Comparison of ENCODE assay signal across 22 cellular contexts in the genomic region with DNA sequence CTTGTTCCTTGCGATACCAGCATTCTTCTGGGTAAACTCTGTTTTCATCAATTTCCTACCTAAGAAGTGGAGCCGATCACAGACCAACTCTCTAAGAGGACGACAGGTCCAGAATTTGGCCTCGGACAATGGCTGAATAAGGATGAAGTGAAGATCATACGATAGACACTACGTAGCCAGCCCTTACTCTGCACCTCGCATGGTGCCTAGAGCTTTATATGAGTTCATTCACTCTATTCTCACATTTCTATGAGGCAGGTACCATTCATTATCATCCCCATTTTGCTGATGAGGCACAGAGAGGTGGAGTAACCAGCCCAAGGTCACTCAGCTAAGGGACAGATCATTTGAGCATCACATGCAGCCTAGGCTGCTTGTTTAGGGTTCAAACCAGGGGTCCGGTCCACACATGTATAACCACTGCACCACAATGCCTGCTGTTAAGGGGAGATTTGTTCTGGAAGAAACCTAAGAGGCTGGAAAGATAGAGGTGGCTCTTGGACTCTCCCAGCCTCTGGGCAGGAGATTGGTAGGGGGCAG.
"Had no signal": no experiment of that assay in that cellular context is flagged by ENCODE, and none has a peak within 500 bp of the region (broad histone marks: within the 10 kb centered on the region; RNA-seq: fewer than 3 reads in every experiment).

No MANE protein-coding gene starts in this region.

- H3K4me1 Mint-ChIP-seq: brain; naive thymus-derived CD4-positive, alpha-beta T cell; stimulated activated effector memory CD8-positive, alpha-beta T cell treated with anti-CD3 and anti-CD28 coated beads, Interleukin-12 subunit alpha, Interleukin-12 subunit beta, amount 100 ng/mL, for 72 hours; stimulated activated naive CD8-positive, alpha-beta T cell treated with anti-CD3 and anti-CD28 coated beads, Interleukin-15, amount 100 ng/mL, for 72 hours had no signal

- H3K36me3 ChIP-seq: left lung, ovary, prostate gland had no signal

- H3K9me3 Mint-ChIP-seq: activated T-cell treated with anti-CD3 and anti-CD28 coated beads, Interleukin-2, amount 50 U/mL, for 4 hours; brain; dendritic cell treated with granulocyte-macrophage colony-stimulating factor and Interleukin-4, amounts not matched to agents 40 ng/mL and 50 ng/mL, for 4 days; naive thymus-derived CD4-positive, alpha-beta T cell; stimulated activated effector memory CD8-positive, alpha-beta T cell treated with anti-CD3 and anti-CD28 coated beads, Interleukin-12 subunit alpha, Interleukin-12 subunit beta, amount 100 ng/mL, for 72 hours; stimulated activated naive CD8-positive, alpha-beta T cell treated with anti-CD3 and anti-CD28 coated beads, Interleukin-15, amount 100 ng/mL, for 72 hours had no signal

- H3K4me3 ChIP-seq: left lung, lung, ovary, prostate gland, skin epidermis, testis had no signal

- DNase-seq: activated CD4-positive, alpha-beta T cell treated with anti-CD3 and anti-CD28 coated beads for 1 hour; activated CD4-positive, alpha-beta T cell treated with anti-CD3 and anti-CD28 coated beads, Interleukin-2, amount 50 U/mL, for 1 hour; activated naive CD4-positive, alpha-beta T cell treated with Interleukin-2 at 50 U/mL for 16 hours; activated T-cell treated with anti-CD3 and anti-CD28 coated beads, Interleukin-2, amount 50 U/mL, for 4 hours; anterior cingulate cortex; effector memory CD4-positive, alpha-beta T cell; hippocampal formation; kidney glomerular epithelial cell; left lung; naive thymus-derived CD4-positive, alpha-beta T cell; ovary; right cardiac atrium had no signal

- H3K27ac Mint-ChIP-seq: activated CD8-positive, alpha-beta T cell treated with anti-CD3 and anti-CD28 coated beads, Interleukin-2, amount 10 ng/mL, durations not matched to agents 7 days and 5 days; dendritic cell treated with granulocyte-macrophage colony-stimulating factor and Interleukin-4, amounts not matched to agents 40 ng/mL and 50 ng/mL, for 4 days; naive thymus-derived CD4-positive, alpha-beta T cell; stimulated activated effector memory CD8-positive, alpha-beta T cell treated with anti-CD3 and anti-CD28 coated beads, Interleukin-12 subunit alpha, Interleukin-12 subunit beta, amount 100 ng/mL, for 72 hours; stimulated activated naive CD8-positive, alpha-beta T cell treated with anti-CD3 and anti-CD28 coated beads, Interleukin-15, amount 100 ng/mL, for 72 hours had no signal

- H3K27ac ChIP-seq: left lung, ovary, prostate gland, skin epidermis had no signal

- H3K27me3 ChIP-seq: left lung, ovary, testis had no signal

- ATAC-seq: activated T-cell treated with anti-CD3 and anti-CD28 coated beads, Interleukin-2, amount 50 U/mL, for 4 hours; esophagus mucosa; naive thymus-derived CD4-positive, alpha-beta T cell had no signal

- H3K36me3 Mint-ChIP-seq: brain; naive thymus-derived CD4-positive, alpha-beta T cell; stimulated activated effector memory CD8-positive, alpha-beta T cell treated with anti-CD3 and anti-CD28 coated beads, Interleukin-12 subunit alpha, Interleukin-12 subunit beta, amount 100 ng/mL, for 72 hours had no signal

- H3K4me1 ChIP-seq: left lung, prostate gland had no signal

- H3K4me3 Mint-ChIP-seq: activated CD8-positive, alpha-beta T cell treated with anti-CD3 and anti-CD28 coated beads, Interleukin-2, amount 10 ng/mL, durations not matched to agents 7 days and 5 days; activated T-cell treated with anti-CD3 and anti-CD28 coated beads, Interleukin-2, amount 50 U/mL, for 4 hours; brain; dendritic cell treated with granulocyte-macrophage colony-stimulating factor and Interleukin-4, amounts not matched to agents 40 ng/mL and 50 ng/mL, for 4 days; naive thymus-derived CD4-positive, alpha-beta T cell; stimulated activated effector memory CD8-positive, alpha-beta T cell treated with anti-CD3 and anti-CD28 coated beads, Interleukin-12 subunit alpha, Interleukin-12 subunit beta, amount 100 ng/mL, for 72 hours; stimulated activated naive CD8-positive, alpha-beta T cell treated with anti-CD3 and anti-CD28 coated beads, Interleukin-15, amount 100 ng/mL, for 72 hours had no signal

- H3K9me3 ChIP-seq: left lung, ovary, prostate gland, testis had no signal
